ENCODE assay signal across 8 cellular contexts in the genomic region with DNA sequence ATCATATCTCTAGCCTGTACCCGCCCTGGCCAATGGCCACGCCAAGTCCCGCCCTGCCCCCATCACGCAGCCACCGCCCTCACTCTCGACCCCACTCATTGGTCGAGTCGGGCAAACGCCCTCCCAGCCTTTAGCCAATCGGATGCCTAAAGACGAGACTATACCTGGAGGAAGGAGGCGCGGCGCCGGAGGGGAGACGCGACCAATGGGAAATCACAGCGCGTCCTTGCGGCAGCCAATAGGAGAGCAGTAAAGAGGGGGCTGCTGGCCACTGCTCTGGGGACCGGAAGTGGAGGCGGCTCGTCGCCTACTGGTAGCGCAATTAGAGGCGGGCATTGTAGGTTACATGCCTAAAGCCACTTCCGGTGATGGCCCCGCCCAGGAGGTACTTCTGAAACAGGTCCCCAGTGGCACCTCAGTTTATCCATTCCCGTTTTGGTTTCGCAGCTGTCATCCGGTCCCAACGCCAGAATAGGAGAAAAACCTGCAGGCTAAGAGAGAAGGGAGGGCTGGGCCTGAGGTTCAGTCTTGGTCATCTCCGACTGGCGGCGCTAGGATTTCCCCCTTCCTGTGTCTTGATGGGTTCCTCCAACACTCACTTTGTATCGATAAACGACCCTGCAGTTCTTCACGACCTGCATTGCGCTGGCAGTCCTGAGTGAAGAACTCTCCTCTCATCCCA. TPM values are rescaled to one million over a fixed set of nuclear protein-coding genes. Genes with fewer than 3 reads are reported as not detected.
DNase-seq lines count a peak whose midpoint lies in the region; ATAC-seq and TF ChIP-seq lines count a peak whose summit lies in the region.

No MANE protein-coding gene starts in this region.

- H3K4me3 ChIP-seq in ascending aorta (peak overlapping the region; percentile 74 to 86), right atrium auricular region (peak overlapping the region; percentile 63 to 76), prostate gland (peak overlapping the region; percentile 71 to 74), urinary bladder (ENCODE audit: low read depth, low read length) (peak overlapping the region; percentile 53)

- H3K9me3 ChIP-seq in ascending aorta (no peaks in the 10 kb centered on the region), right atrium auricular region (no peaks in the 10 kb centered on the region), prostate gland (no peaks in the 10 kb centered on the region)

- ATAC-seq in GM18502 (IDR thresholded peaks at IDR 0.05; ENCODE audit: poor library complexity, unreplicated experiment) (peak; percentile 83), HG02943 (IDR thresholded peaks at IDR 0.05; ENCODE audit: low read depth, unreplicated experiment) (peak; percentile 79)

- no peak for TF ChIP-seq CTCF in ascending aorta (IDR thresholded peaks at IDR 0.05)
- TF ChIP-seq CTCF in right atrium auricular region (IDR thresholded peaks at IDR 0.05) = no peak
- TF ChIP-seq CTCF in prostate gland (IDR thresholded peaks at IDR 0.05) = peak in 1 of 4 experiments; percentile 62

- peaks cover 7 to 17% of the 10 kb centered on the region in 2 donors for H3K4me1 ChIP-seq in ascending aorta
- H3K4me1 ChIP-seq in right atrium auricular region = peaks cover 0 to 57% of the 10 kb centered on the region in 2 donors
- peaks cover 14% of the 10 kb centered on the region for H3K4me1 ChIP-seq in prostate gland (replicated peaks)
- H3K4me1 ChIP-seq in urinary bladder (ENCODE audit: insufficient read depth) = peaks cover 2% of the 10 kb centered on the region

- WGBS in prostate gland = under 1% methylated on average over 39 of the region's 39 CpGs
- WGBS in urinary bladder = under 1% methylated on average over 39 of the region's 39 CpGs

- TF ChIP-seq POLR2A in prostate gland (IDR thresholded peaks at IDR 0.05) = peak; percentile 56

- H3K27ac ChIP-seq in ascending aorta (peak overlapping the region; percentile 93 to 98), right atrium auricular region (peak overlapping the region; percentile 94 to 99), prostate gland (peak overlapping the region; percentile 97 to 98), urinary bladder (ENCODE audit: low read depth) (peak overlapping the region; percentile 84)

- no peaks in the 10 kb centered on the region for H3K27me3 ChIP-seq in ascending aorta
- no peaks in the 10 kb centered on the region for H3K27me3 ChIP-seq in right atrium auricular region
- no peaks in the 10 kb centered on the region for H3K27me3 ChIP-seq in prostate gland (replicated peaks; ENCODE audit: insufficient read depth)

- H3K36me3 ChIP-seq in ascending aorta (peaks cover 0 to 7% of the 10 kb centered on the region in 2 donors), right atrium auricular region (no peaks in the 10 kb centered on the region), prostate gland (no peaks in the 10 kb centered on the region), urinary bladder (ENCODE audit: insufficient read depth) (no peaks in the 10 kb centered on the region)

- intact Hi-C loops in ascending aorta (cut with DNase I) (loop anchor here (1.0 to 5.0 kb wide), 13 partner anchors 69 to 1874 kb away; partner anchors contain the start of genes C17orf67, DGKE, DYNLL2 and MKS1), prostate gland (cut with DNase I) (loop anchor here (2.0 to 10.0 kb wide), 8 partner anchors 117 to 1187 kb away; partner anchors contain the start of genes DYNLL2, PRR11, PTRH2 and RAD51C)

- peak; percentile 97 to 98 for DNase-seq in NCI-H187 (lab: John Stamatoyannopoulos, UW)
- DNase-seq in T-helper 2 cell = peak; percentile 95 to 100 (median 99)
- DNase-seq in ascending aorta (ENCODE audit: low spot score in 2 of 2) = peak; percentile 100
- DNase-seq in right atrium auricular region (ENCODE audit: low spot score) = peak; percentile 100
- peak; percentile 100 for DNase-seq in prostate gland (ENCODE audit: low spot score)

RNA-seq across cellular contexts. Expression of gene MTMR4, which starts 3.6 kb away (rescaled TPM):
- total RNA-seq in ascending aorta (24.6 TPM), right atrium auricular region (10 to 100 TPM; 13.9 TPM), prostate gland (100 to 1,000 TPM in 1 of 2 donors, 10 to 100 TPM in 1; 50.7 to 179 TPM), urinary bladder (41.1 TPM)
- polyA plus RNA-seq in urinary bladder = 14.5 TPM

RNA-seq across cellular contexts. Expression of gene HSF5, which starts 29.9 kb away (rescaled TPM):
- not detected for total RNA-seq in ascending aorta
- under 1 TPM in 1 of 2 donors, not detected in 1; 0.08 TPM for total RNA-seq in right atrium auricular region
- 10 to 100 TPM in 1 of 2 donors, not detected in 1; 11.5 TPM for total RNA-seq in prostate gland
- total RNA-seq in urinary bladder = 0.26 TPM
- polyA plus RNA-seq in urinary bladder = 0.03 TPM

Comparison
In these comparisons a context has a peak if more than half of its experiments do, and no peak if none do; other contexts are left out.
1. Peak in every context shown above with its lines: DNase-seq, ATAC-seq, H3K4me3 ChIP-seq and H3K27ac ChIP-seq.